In the genomic region with DNA sequence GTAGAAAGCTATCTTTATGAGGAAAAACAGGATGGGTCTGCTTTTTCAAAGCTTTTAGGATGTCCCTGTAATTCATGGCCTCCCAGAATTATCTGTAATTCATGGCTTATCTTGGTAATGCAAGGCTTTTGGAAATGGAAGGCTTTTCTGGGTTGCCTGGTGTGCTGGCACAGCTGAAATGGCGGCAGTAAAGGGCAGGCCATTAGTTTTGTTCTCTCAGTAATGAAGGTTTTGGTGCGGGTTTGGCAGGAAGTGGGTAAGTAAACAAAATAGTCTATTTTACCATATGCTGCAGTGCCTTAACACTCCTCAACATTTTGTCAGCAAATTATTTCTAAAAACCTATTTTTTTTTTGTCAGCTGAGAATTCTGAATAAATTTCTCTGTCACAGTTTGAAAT, we compare ENCODE assay signal across 20 cellular contexts.
"Had no signal": no experiment of that assay in that cellular context is flagged by ENCODE, and none has a peak within 500 bp of the region (broad histone marks: within the 10 kb centered on the region; RNA-seq: fewer than 3 reads in every experiment).

No MANE protein-coding gene starts in this region.

- DNase-seq: Kasumi-1, MM.1S, NCI-H1092 treated with DMSO at 0.1 percent for 48 hours, NCI-H1436, NCI-H187, NCI-H2029, NCI-H2107, NCI-H345, NCI-H446 treated with DMSO at 0.1 percent for 48 hours, NCI-H510A treated with DMSO at 0.1 percent for 48 hours, NCI-H526, NCI-H748 treated with DMSO at 0.1 percent for 48 hours, PC-3, Peyer's patch, SHP77 treated with DMSO at 0.1 percent for 48 hours, SJCRH30, SW 1271, T-cell had no signal

- ATAC-seq: PC-3, Right ventricle myocardium inferior, T-cell had no signal

- H3K4me1 ChIP-seq: Peyer's patch, SJCRH30 had no signal

- H3K4me3 ChIP-seq: Peyer's patch, SJCRH30 had no signal

- H3K4me2 ChIP-seq: KMS-11 had no signal

- H3K27ac ChIP-seq: KMS-11, Peyer's patch, SJCRH30 had no signal

- H3K9me3 ChIP-seq: Peyer's patch had no signal

- H3K9ac ChIP-seq: KMS-11 had no signal

- H3K27me3 ChIP-seq: Peyer's patch had no signal

- H3K36me3 ChIP-seq: Peyer's patch, SJCRH30 had no signal
